Comparison of ENCODE assay signal across 2 cellular contexts in the genomic region with DNA sequence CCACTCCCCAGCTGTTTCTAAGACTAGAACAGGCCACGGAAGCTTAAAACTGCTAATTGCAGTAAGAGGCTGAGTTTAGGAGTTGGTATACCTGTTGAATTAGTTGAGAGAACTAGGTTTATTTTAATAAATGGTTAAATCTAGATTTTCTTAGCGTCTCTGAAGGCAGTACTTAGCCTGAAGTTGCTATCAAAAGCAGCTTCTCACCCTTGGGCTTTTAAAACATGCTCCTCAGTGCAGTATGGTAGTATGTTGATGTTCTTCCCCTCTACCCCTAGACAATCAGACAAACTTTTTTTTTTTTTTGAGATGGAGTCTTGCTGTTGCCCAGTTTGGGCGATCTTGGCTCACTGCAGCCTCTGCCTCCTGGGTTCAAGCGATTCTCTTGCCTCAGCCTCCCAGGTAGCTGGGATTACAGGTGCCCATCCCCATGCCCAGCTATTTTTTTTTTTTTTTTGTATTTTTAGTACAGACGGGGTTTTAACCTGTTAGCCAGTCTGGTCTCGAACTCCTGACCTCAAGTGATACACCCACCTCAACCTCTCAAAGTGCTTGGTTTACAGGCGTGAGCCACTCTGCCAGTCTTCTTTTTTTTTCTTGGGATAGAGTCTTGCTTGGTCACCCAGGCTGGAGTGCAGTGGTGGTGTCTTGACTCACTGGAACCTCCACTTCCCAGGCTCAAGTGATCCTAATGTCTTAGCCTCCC.
TF ChIP-seq lines count a peak whose summit lies in the region.

No MANE protein-coding gene starts in this region.

TF ChIP-seq in A549, 52 proteins besides CTCF, POLR2A, EP300 and RAD21:
- no peak for TF ChIP-seq JUNB (IDR thresholded peaks at IDR 0.05)
- TF ChIP-seq NR3C1 (IDR thresholded peaks at IDR 0.05) = no peak
- TF ChIP-seq, protein P1, sequence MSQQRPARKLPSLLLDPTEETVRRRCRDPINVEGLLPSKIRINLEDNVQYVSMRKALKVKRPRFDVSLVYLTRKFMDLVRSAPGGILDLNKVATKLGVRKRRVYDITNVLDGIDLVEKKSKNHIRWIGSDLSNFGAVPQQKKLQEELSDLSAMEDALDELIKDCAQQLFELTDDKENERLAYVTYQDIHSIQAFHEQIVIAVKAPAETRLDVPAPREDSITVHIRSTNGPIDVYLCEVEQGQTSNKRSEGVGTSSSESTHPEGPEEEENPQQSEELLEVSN (IDR thresholded peaks at IDR 0.05; ENCODE audit: borderline replicate concordance, low read depth) = no peak
- TF ChIP-seq POLR2AphosphoS2 (conservative IDR thresholded peaks at IDR 0.05; ENCODE audit: low read length) = peak; percentile 93; the same call in 1 of the 2 replicates
TF ChIP-seq in A549: peak in this region for 1.

TF ChIP-seq in GM23338, 12 proteins besides CTCF, POLR2A, EP300 and RAD21:
- TF ChIP-seq, protein P2, sequence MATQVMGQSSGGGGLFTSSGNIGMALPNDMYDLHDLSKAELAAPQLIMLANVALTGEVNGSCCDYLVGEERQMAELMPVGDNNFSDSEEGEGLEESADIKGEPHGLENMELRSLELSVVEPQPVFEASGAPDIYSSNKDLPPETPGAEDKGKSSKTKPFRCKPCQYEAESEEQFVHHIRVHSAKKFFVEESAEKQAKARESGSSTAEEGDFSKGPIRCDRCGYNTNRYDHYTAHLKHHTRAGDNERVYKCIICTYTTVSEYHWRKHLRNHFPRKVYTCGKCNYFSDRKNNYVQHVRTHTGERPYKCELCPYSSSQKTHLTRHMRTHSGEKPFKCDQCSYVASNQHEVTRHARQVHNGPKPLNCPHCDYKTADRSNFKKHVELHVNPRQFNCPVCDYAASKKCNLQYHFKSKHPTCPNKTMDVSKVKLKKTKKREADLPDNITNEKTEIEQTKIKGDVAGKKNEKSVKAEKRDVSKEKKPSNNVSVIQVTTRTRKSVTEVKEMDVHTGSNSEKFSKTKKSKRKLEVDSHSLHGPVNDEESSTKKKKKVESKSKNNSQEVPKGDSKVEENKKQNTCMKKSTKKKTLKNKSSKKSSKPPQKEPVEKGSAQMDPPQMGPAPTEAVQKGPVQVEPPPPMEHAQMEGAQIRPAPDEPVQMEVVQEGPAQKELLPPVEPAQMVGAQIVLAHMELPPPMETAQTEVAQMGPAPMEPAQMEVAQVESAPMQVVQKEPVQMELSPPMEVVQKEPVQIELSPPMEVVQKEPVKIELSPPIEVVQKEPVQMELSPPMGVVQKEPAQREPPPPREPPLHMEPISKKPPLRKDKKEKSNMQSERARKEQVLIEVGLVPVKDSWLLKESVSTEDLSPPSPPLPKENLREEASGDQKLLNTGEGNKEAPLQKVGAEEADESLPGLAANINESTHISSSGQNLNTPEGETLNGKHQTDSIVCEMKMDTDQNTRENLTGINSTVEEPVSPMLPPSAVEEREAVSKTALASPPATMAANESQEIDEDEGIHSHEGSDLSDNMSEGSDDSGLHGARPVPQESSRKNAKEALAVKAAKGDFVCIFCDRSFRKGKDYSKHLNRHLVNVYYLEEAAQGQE (IDR thresholded peaks at IDR 0.05; ENCODE audit: unreplicated experiment) = no peak
- no peak for TF ChIP-seq NANOG (IDR thresholded peaks at IDR 0.05; ENCODE audit: borderline replicate concordance)
- TF ChIP-seq CREB1 (CRISPR knock-in tag; IDR thresholded peaks at IDR 0.05; ENCODE audit: low read depth) = no peak
- no peak for TF ChIP-seq JUNB (IDR thresholded peaks at IDR 0.05; ENCODE audit: unreplicated experiment)
- TF ChIP-seq, protein P3, sequence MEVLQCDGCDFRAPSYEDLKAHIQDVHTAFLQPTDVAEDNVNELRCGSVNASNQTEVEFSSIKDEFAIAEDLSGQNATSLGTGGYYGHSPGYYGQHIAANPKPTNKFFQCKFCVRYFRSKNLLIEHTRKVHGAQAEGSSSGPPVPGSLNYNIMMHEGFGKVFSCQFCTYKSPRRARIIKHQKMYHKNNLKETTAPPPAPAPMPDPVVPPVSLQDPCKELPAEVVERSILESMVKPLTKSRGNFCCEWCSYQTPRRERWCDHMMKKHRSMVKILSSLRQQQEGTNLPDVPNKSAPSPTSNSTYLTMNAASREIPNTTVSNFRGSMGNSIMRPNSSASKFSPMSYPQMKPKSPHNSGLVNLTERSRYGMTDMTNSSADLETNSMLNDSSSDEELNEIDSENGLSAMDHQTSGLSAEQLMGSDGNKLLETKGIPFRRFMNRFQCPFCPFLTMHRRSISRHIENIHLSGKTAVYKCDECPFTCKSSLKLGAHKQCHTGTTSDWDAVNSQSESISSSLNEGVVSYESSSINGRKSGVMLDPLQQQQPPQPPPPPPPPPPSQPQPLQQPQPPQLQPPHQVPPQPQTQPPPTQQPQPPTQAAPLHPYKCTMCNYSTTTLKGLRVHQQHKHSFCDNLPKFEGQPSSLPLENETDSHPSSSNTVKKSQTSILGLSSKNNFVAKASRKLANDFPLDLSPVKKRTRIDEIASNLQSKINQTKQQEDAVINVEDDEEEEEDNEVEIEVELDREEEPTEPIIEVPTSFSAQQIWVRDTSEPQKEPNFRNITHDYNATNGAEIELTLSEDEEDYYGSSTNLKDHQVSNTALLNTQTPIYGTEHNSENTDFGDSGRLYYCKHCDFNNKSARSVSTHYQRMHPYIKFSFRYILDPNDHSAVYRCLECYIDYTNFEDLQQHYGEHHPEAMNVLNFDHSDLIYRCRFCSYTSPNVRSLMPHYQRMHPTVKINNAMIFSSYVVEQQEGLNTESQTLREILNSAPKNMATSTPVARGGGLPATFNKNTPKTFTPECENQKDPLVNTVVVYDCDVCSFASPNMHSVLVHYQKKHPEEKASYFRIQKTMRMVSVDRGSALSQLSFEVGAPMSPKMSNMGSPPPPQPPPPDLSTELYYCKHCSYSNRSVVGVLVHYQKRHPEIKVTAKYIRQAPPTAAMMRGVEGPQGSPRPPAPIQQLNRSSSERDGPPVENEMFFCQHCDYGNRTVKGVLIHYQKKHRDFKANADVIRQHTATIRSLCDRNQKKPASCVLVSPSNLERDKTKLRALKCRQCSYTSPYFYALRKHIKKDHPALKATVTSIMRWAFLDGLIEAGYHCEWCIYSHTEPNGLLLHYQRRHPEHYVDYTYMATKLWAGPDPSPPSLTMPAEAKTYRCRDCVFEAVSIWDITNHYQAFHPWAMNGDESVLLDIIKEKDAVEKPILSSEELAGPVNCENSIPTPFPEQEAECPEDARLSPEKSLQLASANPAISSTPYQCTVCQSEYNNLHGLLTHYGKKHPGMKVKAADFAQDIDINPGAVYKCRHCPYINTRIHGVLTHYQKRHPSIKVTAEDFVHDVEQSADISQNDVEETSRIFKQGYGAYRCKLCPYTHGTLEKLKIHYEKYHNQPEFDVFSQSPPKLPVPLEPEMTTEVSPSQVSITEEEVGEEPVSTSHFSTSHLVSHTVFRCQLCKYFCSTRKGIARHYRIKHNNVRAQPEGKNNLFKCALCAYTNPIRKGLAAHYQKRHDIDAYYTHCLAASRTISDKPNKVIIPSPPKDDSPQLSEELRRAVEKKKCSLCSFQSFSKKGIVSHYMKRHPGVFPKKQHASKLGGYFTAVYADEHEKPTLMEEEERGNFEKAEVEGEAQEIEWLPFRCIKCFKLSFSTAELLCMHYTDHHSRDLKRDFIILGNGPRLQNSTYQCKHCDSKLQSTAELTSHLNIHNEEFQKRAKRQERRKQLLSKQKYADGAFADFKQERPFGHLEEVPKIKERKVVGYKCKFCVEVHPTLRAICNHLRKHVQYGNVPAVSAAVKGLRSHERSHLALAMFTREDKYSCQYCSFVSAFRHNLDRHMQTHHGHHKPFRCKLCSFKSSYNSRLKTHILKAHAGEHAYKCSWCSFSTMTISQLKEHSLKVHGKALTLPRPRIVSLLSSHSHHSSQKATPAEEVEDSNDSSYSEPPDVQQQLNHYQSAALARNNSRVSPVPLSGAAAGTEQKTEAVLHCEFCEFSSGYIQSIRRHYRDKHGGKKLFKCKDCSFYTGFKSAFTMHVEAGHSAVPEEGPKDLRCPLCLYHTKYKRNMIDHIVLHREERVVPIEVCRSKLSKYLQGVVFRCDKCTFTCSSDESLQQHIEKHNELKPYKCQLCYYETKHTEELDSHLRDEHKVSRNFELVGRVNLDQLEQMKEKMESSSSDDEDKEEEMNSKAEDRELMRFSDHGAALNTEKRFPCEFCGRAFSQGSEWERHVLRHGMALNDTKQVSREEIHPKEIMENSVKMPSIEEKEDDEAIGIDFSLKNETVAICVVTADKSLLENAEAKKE (CRISPR knock-in tag; IDR thresholded peaks at IDR 0.05) = no peak
- TF ChIP-seq ZNF114 (CRISPR knock-in tag; IDR thresholded peaks at IDR 0.05) = no peak
- TF ChIP-seq ZNF331 (CRISPR knock-in tag; IDR thresholded peaks at IDR 0.05; ENCODE audit: low read depth) = no peak
- no peak for TF ChIP-seq STAT1 (IDR thresholded peaks at IDR 0.05; ENCODE audit: unreplicated experiment)
